In the genomic region with DNA sequence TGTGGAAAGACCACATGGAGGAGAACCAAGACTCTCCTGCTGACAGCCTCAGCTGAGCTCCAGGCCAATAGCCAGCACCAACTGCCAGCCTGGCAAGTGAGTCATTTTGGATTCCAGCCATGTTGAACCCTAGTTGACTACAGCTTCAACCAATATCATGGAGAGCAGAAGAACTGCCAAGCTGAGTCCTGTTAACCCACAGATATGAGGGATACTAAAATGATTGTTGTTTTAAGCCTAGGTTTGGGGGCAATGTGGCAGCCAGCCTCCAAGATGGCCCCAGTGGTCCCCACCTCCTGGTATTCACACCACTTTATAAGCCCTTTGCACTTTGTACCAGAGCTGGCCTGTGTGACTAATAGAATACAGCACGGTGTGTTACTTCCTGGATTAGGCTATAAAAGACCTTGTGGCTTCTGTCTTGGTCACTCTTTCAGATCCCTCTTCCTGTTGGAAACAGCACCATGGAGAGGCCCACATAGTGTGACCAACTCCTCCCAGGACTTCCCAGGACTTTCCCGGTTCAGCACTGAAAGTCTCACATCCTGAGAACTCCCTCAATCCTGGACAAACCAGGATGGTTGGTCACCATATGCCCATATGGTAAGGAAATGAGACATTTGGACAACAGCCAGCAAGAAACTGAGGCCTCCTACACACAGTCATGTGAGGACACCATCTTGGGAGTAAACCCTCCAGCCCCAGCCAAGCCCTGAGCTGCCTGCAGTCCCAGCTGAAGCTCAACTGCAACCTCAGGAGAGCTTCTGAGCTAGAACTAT, we compare ENCODE assay signal across 8 cellular contexts. TPM values are rescaled to one million over a fixed set of nuclear protein-coding genes. Genes with fewer than 3 reads are reported as not detected.
A peak's percentile ranks its signal among the peaks of the same experiment; 100 is the strongest.
DNase-seq lines count a peak whose midpoint lies in the region; ATAC-seq, FAIRE-seq and TF ChIP-seq lines count a peak whose summit lies in the region.

No MANE protein-coding gene starts in this region.

- intact Hi-C loops in activated CD4-positive, alpha-beta memory T cell treated with anti-CD3 and anti-CD28 coated beads for 36 hours (cut with micrococcal nuclease), result no loop called here

- peak; percentile 87 for FAIRE-seq in GM12891 (lab: Jason Lieb, UNC)

- POLR2A ChIA-PET in activated CD4-positive, alpha-beta memory T cell treated with anti-CD3 and anti-CD28 coated beads for 36 hours (lab: Charles Lee), result no interaction called here

- H3K4me3 Mint-ChIP-seq in activated CD4-positive, alpha-beta memory T cell treated with anti-CD3 and anti-CD28 coated beads for 36 hours, result no peak overlapping the region

- H3K4me1 Mint-ChIP-seq in activated CD4-positive, alpha-beta memory T cell treated with anti-CD3 and anti-CD28 coated beads for 36 hours (ENCODE audit: low read depth), result no peaks in the 10 kb centered on the region

- TF ChIP-seq CTCF in BE2C (IDR thresholded peaks at IDR 0.05; ENCODE audit: low read depth, low read length), result no peak

- H3K27ac Mint-ChIP-seq in activated CD4-positive, alpha-beta memory T cell treated with anti-CD3 and anti-CD28 coated beads for 36 hours, result no peak overlapping the region

- CTCF ChIA-PET in activated CD4-positive, alpha-beta memory T cell treated with anti-CD3 and anti-CD28 coated beads for 36 hours (lab: Charles Lee), result no interaction called here

- TF ChIP-seq POLR2A in GM12891 (IDR thresholded peaks at IDR 0.05; ENCODE audit: low read depth, low read length), result no peak

- H3K27me3 ChIP-seq in BE2C, result no peaks in the 10 kb centered on the region

- no peaks in the 10 kb centered on the region for H3K4me1 ChIP-seq in BE2C

- peaks cover 2% of the 10 kb centered on the region for H3K36me3 Mint-ChIP-seq in activated CD4-positive, alpha-beta memory T cell treated with anti-CD3 and anti-CD28 coated beads for 36 hours

- no peaks in the 10 kb centered on the region for H3K27me3 Mint-ChIP-seq in activated CD4-positive, alpha-beta memory T cell treated with anti-CD3 and anti-CD28 coated beads for 36 hours

- no peak overlapping the region for H3K4me3 ChIP-seq in BE2C (ENCODE audit: low read depth, low read length)

- DNase-seq in GM12891 (ENCODE audit: insufficient read length, low spot score) (peak; percentile 19), RKO (ENCODE audit: low spot score) (peak; percentile 63), kidney glomerular epithelial cell (lab: John Stamatoyannopoulos, UW) (peak; percentile 10), BE2C (no peak)
- no peak for DNase-seq in stimulated activated CD4-positive, alpha-beta T cell treated with anti-CD3 and anti-CD28 coated beads, Interleukin-2, amount 100 ng/mL, for 48 hours
- no peak for DNase-seq in activated CD4-positive, CD25-positive, alpha-beta regulatory T cell (lab: John Stamatoyannopoulos, UW)
- DNase-seq in activated CD4-positive, alpha-beta memory T cell treated with anti-CD3 and anti-CD28 coated beads for 36 hours, result no peak

- H3K36me3 ChIP-seq in BE2C, result no peaks in the 10 kb centered on the region

- peak; percentile 67 for ATAC-seq in HG02870 (IDR thresholded peaks at IDR 0.05; ENCODE audit: unreplicated experiment)

- H3K9me3 Mint-ChIP-seq in activated CD4-positive, alpha-beta memory T cell treated with anti-CD3 and anti-CD28 coated beads for 36 hours, result peaks cover 6% of the 10 kb centered on the region

- H3K9me3 ChIP-seq in BE2C, result no peaks in the 10 kb centered on the region

TF ChIP-seq in GM12891, 5 proteins besides CTCF, POLR2A, EP300 and RAD21:
- TF ChIP-seq PAX5 (IDR thresholded peaks at IDR 0.05; ENCODE audit: insufficient read depth, low read length, severe bottlenecking) (no peak), POLR2AphosphoS5 (IDR thresholded peaks at IDR 0.05; ENCODE audit: low read depth, low read length) (no peak), SPI1 (IDR thresholded peaks at IDR 0.05; ENCODE audit: low read depth, low read length) (no peak), TAF1 (IDR thresholded peaks at IDR 0.05; ENCODE audit: low read depth, low read length) (no peak), POU2F2 (IDR thresholded peaks at IDR 0.05; ENCODE audit: low read depth, low read length) (no peak)

RNA-seq across cellular contexts. Expression of a gene that starts 32.4 kb away (rescaled TPM):
- polyA plus RNA-seq in GM12891 (2012; ENCODE audit: low read depth, missing spikeins), result 92.2 TPM
- polyA plus RNA-seq in BE2C (2012; ENCODE audit: insufficient read depth, insufficient read length, low read depth), result 77.3 TPM
- 100 to 1,000 TPM; 204 to 209 TPM for total RNA-seq in activated CD4-positive, alpha-beta memory T cell treated with anti-CD3 and anti-CD28 coated beads for 36 hours

Comparison
In these comparisons a context has a peak if more than half of its experiments do, and no peak if none do; other contexts are left out.
1. DNase-seq: peak in GM12891 (single experiment), RKO (single experiment) and kidney glomerular epithelial cell (single experiment); none in stimulated activated CD4-positive, alpha-beta T cell treated with anti-CD3 and anti-CD28 coated beads, Interleukin-2, amount 100 ng/mL, for 48 hours (0 of 2), activated CD4-positive, CD25-positive, alpha-beta regulatory T cell (0 of 4), BE2C (single experiment) and activated CD4-positive, alpha-beta memory T cell treated with anti-CD3 and anti-CD28 coated beads for 36 hours (single experiment).